Comparison of ENCODE assay signal across 14 cellular contexts in the genomic region with DNA sequence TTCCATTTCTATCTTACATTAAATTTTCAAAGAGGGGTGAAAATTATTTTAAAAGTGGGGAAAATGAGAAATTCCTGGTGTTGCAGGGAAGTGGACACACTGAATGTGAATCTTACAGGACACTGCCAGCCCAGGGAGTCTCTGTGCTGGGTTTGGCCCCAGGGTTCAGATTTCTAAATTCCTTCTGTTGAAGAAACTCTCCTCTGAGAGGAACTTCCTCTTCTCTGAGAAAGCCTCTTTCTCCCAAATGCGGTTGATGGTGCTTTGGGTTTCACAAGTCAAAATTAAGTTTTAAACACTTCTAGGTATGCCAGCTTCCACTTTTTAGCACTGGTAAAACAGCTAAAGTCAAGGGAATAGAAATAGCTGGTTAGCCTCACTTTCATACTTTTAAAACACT.
DNase-seq lines count a peak whose midpoint lies in the region; ATAC-seq and TF ChIP-seq lines count a peak whose summit lies in the region.
"Had no signal": no experiment of that assay in that cellular context is flagged by ENCODE, and none has a peak within 500 bp of the region (broad histone marks: within the 10 kb centered on the region; RNA-seq: fewer than 3 reads in every experiment).

No MANE protein-coding gene starts in this region.

- H3K27ac ChIP-seq in lower lobe of right lung (peak overlapping the region; percentile 37), WERI-Rb-1 (no peak overlapping the region), coronary artery (no peak overlapping the region)
- H3K27ac ChIP-seq: brain microvascular endothelial cell, transverse colon, VCaP had no signal

- ATAC-seq in GM19397 (IDR thresholded peaks at IDR 0.05; ENCODE audit: unreplicated experiment) (peak; percentile 41), lower lobe of right lung (no peak)
- ATAC-seq: Right ventricle myocardium inferior had no signal

- no peaks in the 10 kb centered on the region for H3K27me3 Mint-ChIP-seq in activated CD4-positive, alpha-beta T cell treated with anti-CD3 and anti-CD28 coated beads, Interleukin-2, amount 10 ng/mL, durations not matched to agents 24 days and 14 days

- peak overlapping the region; percentile 35 for H3K27ac Mint-ChIP-seq in activated CD4-positive, alpha-beta T cell treated with anti-CD3 and anti-CD28 coated beads, Interleukin-2, amount 10 ng/mL, durations not matched to agents 24 days and 14 days

- H3K4me3 ChIP-seq in lower lobe of right lung (no peak overlapping the region), WERI-Rb-1 (ENCODE audit: low read depth, low read length) (no peak overlapping the region), coronary artery (no peak overlapping the region)
- H3K4me3 ChIP-seq: transverse colon had no signal

- H3K9me3 Mint-ChIP-seq in activated CD4-positive, alpha-beta T cell treated with anti-CD3 and anti-CD28 coated beads, Interleukin-2, amount 10 ng/mL, durations not matched to agents 24 days and 14 days = no peaks in the 10 kb centered on the region

- TF ChIP-seq CTCF in lower lobe of right lung (IDR thresholded peaks at IDR 0.05) (no peak), WERI-Rb-1 (IDR thresholded peaks at IDR 0.05; ENCODE audit: low read depth, low read length) (no peak), coronary artery (IDR thresholded peaks at IDR 0.05) (no peak)

- intact Hi-C loops in activated CD4-positive, alpha-beta T cell treated with anti-CD3 and anti-CD28 coated beads, Interleukin-2, amount 10 ng/mL, durations not matched to agents 24 days and 14 days (cut with micrococcal nuclease) = no loop called here
- intact Hi-C loops in lower lobe of right lung (cut with DNase I) = no loop called here

- no peaks in the 10 kb centered on the region for H3K36me3 Mint-ChIP-seq in activated CD4-positive, alpha-beta T cell treated with anti-CD3 and anti-CD28 coated beads, Interleukin-2, amount 10 ng/mL, durations not matched to agents 24 days and 14 days (ENCODE audit: low read depth)

- peak overlapping the region; percentile 29 for H3K4me3 Mint-ChIP-seq in activated CD4-positive, alpha-beta T cell treated with anti-CD3 and anti-CD28 coated beads, Interleukin-2, amount 10 ng/mL, durations not matched to agents 24 days and 14 days

- H3K9me3 ChIP-seq in lower lobe of right lung (no peaks in the 10 kb centered on the region), WERI-Rb-1 (ENCODE audit: severe bottlenecking) (no peaks in the 10 kb centered on the region)
- H3K9me3 ChIP-seq: transverse colon had no signal

- no peak for DNase-seq in activated CD4-positive, alpha-beta T cell treated with anti-CD3 and anti-CD28 coated beads, Interleukin-2, amount 10 ng/mL, durations not matched to agents 24 days and 14 days
- no peak for DNase-seq in activated CD4-positive, alpha-beta T cell treated with anti-CD3 and anti-CD28 coated beads for 4 hours
- DNase-seq in OCI-M1 (lab: John Stamatoyannopoulos, UW) (peak; percentile 59), lower lobe of right lung (no peak), NCI-H1436 treated with DMSO at 0.1 percent for 48 hours (lab: John Stamatoyannopoulos, UW) (no peak), WERI-Rb-1 (no peak), coronary artery (ENCODE audit: low spot score) (no peak)
- DNase-seq: brain microvascular endothelial cell, Calu3, islet precursor cell, transverse colon had no signal

- H3K4me1 Mint-ChIP-seq in activated CD4-positive, alpha-beta T cell treated with anti-CD3 and anti-CD28 coated beads, Interleukin-2, amount 10 ng/mL, durations not matched to agents 24 days and 14 days = peaks cover 3% of the 10 kb centered on the region

- H3K27me3 ChIP-seq in lower lobe of right lung (ENCODE audit: low read depth) (no peaks in the 10 kb centered on the region), WERI-Rb-1 (ENCODE audit: insufficient read depth, low read depth, severe bottlenecking) (no peaks in the 10 kb centered on the region)
- H3K27me3 ChIP-seq: brain microvascular endothelial cell, transverse colon had no signal

- H3K4me1 ChIP-seq in lower lobe of right lung = no peaks in the 10 kb centered on the region
- H3K4me1 ChIP-seq: transverse colon had no signal

- H3K36me3 ChIP-seq in lower lobe of right lung (no peaks in the 10 kb centered on the region), WERI-Rb-1 (no peaks in the 10 kb centered on the region)
- H3K36me3 ChIP-seq: brain microvascular endothelial cell, transverse colon had no signal
